Comparison of ENCODE assay signal across 17 cellular contexts in the genomic region with DNA sequence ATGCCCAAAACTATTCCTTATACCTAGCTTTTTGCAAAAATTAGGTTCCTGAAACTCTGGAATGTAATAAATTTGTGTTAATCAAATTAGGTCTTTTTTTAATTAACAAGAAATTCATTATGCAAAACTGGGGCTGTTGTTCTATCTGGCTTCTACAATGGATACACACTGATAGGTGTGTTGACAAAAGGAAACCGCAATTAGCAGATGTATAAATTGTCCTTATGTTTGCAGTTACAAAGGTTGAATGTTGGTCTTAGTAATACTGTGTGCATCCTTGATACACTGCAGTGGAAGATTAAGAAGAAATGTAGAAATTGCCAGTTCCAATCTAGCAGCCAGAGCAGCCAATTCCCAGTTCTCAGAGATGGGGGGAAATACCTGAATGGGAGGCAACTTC.
DNase-seq lines count a peak whose midpoint lies in the region; FAIRE-seq and TF ChIP-seq lines count a peak whose summit lies in the region.
"Had no signal": no experiment of that assay in that cellular context is flagged by ENCODE, and none has a peak within 500 bp of the region (broad histone marks: within the 10 kb centered on the region; RNA-seq: fewer than 3 reads in every experiment).

No MANE protein-coding gene starts in this region.

- FAIRE-seq in astrocyte (lab: Jason Lieb, UNC) (peak; percentile 29), small intestine (lab: Jason Lieb, UNC) (no peak)
- FAIRE-seq: A549, D721Med, G401.6, GM12891 had no signal

- no peaks in the 10 kb centered on the region for H3K79me2 ChIP-seq in KMS-11 (ENCODE audit: insufficient read depth, low read depth)
- H3K79me2 ChIP-seq in astrocyte (ENCODE audit: insufficient read depth, low read length), result no peaks in the 10 kb centered on the region

- no peak overlapping the region for H3K27ac Mint-ChIP-seq in astrocyte (ENCODE audit: unreplicated experiment)
- H3K27ac Mint-ChIP-seq: CD4-positive, alpha-beta memory T cell had no signal

- H2AFZ ChIP-seq in KMS-11 (ENCODE audit: low read depth) (0 out of 2 replicates have a peak overlapping the region, but pooled peaks have one; percentile 1), astrocyte (ENCODE audit: low read depth, low read length) (no peak overlapping the region)

- H3K9me3 Mint-ChIP-seq in astrocyte (ENCODE audit: unreplicated experiment), result peaks cover 4% of the 10 kb centered on the region

- no peak overlapping the region for H3K4me3 Mint-ChIP-seq in astrocyte (ENCODE audit: unreplicated experiment)
- H3K4me3 Mint-ChIP-seq: CD4-positive, alpha-beta memory T cell had no signal

- H3K27me3 Mint-ChIP-seq in astrocyte (ENCODE audit: low read depth, unreplicated experiment), result peaks cover under 1% of the 10 kb centered on the region
- H3K27me3 Mint-ChIP-seq: CD4-positive, alpha-beta memory T cell had no signal

- H4K20me1 ChIP-seq in KMS-11 (ENCODE audit: insufficient read depth) (no peaks in the 10 kb centered on the region), astrocyte (ENCODE audit: insufficient read depth, low read length) (no peaks in the 10 kb centered on the region)

- peaks cover 2% of the 10 kb centered on the region for H3K4me1 Mint-ChIP-seq in astrocyte (ENCODE audit: low read depth, unreplicated experiment)
- H3K4me1 Mint-ChIP-seq: CD4-positive, alpha-beta memory T cell had no signal

- H3K9me3 ChIP-seq in astrocyte (ENCODE audit: insufficient read depth, low read depth, low read length) (no peaks in the 10 kb centered on the region), small intestine (ENCODE audit: control insufficient read depth, low read depth) (no peaks in the 10 kb centered on the region)
- H3K9me3 ChIP-seq: A549, BE2C had no signal

- H3K4me2 ChIP-seq in KMS-11 (peak overlapping the region; percentile 46), astrocyte (ENCODE audit: low read length) (no peak overlapping the region)
- H3K4me2 ChIP-seq: A549 had no signal

- peaks cover 57% of the 10 kb centered on the region for H3K4me1 ChIP-seq in KMS-11 (ENCODE audit: low read depth, poor library complexity, severe bottlenecking)
- no peaks in the 10 kb centered on the region for H3K4me1 ChIP-seq in astrocyte (ENCODE audit: insufficient read depth, low read length)
- H3K4me1 ChIP-seq in small intestine (ENCODE audit: control insufficient read depth in 2 of 2, insufficient read depth in 1 of 2, low read depth in 1 of 2, low read length in 1 of 2), result peaks cover 0 to 3% of the 10 kb centered on the region in 2 donors
- H3K4me1 ChIP-seq: A549 had no signal

- no peaks in the 10 kb centered on the region for H3K36me3 ChIP-seq in KMS-11 (ENCODE audit: insufficient read depth)
- H3K36me3 ChIP-seq in astrocyte (ENCODE audit: insufficient read depth, low read length), result no peaks in the 10 kb centered on the region
- H3K36me3 ChIP-seq in small intestine (ENCODE audit: control insufficient read depth in 2 of 2, insufficient read depth in 2 of 2, low read length in 2 of 2), result no peaks in the 10 kb centered on the region
- H3K36me3 ChIP-seq: BE2C had no signal

- TF ChIP-seq CTCF in KMS-11 (conservative IDR thresholded peaks at IDR 0.05; ENCODE audit: low read depth, low read length) (no peak), astrocyte (IDR thresholded peaks at IDR 0.05; ENCODE audit: insufficient read depth, low read depth, low read length) (no peak)

- peak; percentile 66 for DNase-seq in NCI-H69 (lab: John Stamatoyannopoulos, UW)
- DNase-seq in astrocyte (ENCODE audit: low read depth), result no peak
- DNase-seq in small intestine, result peak; percentile 56
- no peak for DNase-seq in NCI-H1048 (lab: John Stamatoyannopoulos, UW)
- no peak for DNase-seq in NCI-H345 (lab: John Stamatoyannopoulos, UW)
- DNase-seq in midbrain (lab: John Stamatoyannopoulos, UW), result no peak
- DNase-seq: BE2C; CD4-positive, alpha-beta memory T cell; DMS153; DMS79 treated with DMSO at 0.1 percent for 48 hours; EL had no signal

- H3K9ac ChIP-seq in KMS-11 (no peak overlapping the region), astrocyte (ENCODE audit: low read length) (no peak overlapping the region)

- peak overlapping the region; percentile 43; the same call in 1 of the 2 replicates for H3K27ac ChIP-seq in KMS-11
- no peak overlapping the region for H3K27ac ChIP-seq in astrocyte (ENCODE audit: low read depth, low read length)
- no peak overlapping the region for H3K27ac ChIP-seq in small intestine (ENCODE audit: low read depth in 1 of 2, low read length in 1 of 2)
- H3K27ac ChIP-seq: A549, C4-2B had no signal

- H3K27me3 ChIP-seq in KMS-11 (ENCODE audit: insufficient read depth, low read depth) (no peaks in the 10 kb centered on the region), astrocyte (ENCODE audit: insufficient read depth, low read length) (no peaks in the 10 kb centered on the region), small intestine (ENCODE audit: control insufficient read depth in 2 of 2, insufficient read depth in 2 of 2, low read length in 2 of 2) (no peaks in the 10 kb centered on the region)
- H3K27me3 ChIP-seq: BE2C had no signal

- WGBS in small intestine, 3 donors, result 22 to 68% (median 37%) methylated on average over 1 of the region's 1 CpG

- no peak overlapping the region for H3K4me3 ChIP-seq in KMS-11 (IDR thresholded peaks at IDR 0.05; ENCODE audit: insufficient read depth, low read depth, low read length)
- H3K4me3 ChIP-seq in astrocyte (ENCODE audit: insufficient read depth, low read depth, low read length), result no peak overlapping the region
- H3K4me3 ChIP-seq in small intestine (ENCODE audit: low read depth in 1 of 2, low read length in 2 of 2), result no peak overlapping the region
- H3K4me3 ChIP-seq: A549 had no signal

- H3K36me3 Mint-ChIP-seq in astrocyte (ENCODE audit: low read depth, unreplicated experiment), result no peaks in the 10 kb centered on the region
- H3K36me3 Mint-ChIP-seq: CD4-positive, alpha-beta memory T cell had no signal

Comparison
In these comparisons a context has a peak if more than half of its experiments do, and no peak if none do; other contexts are left out.
1. DNase-seq: peak in NCI-H69 (single experiment) and small intestine (single experiment); none in astrocyte (single experiment), NCI-H1048 (single experiment), NCI-H345 (single experiment) and midbrain (single experiment).